13 cellular contexts compared by ENCODE assay signal in genomic region chr1:200372095-200372884, GRCh38. TPM values are rescaled to one million over a fixed set of nuclear protein-coding genes. Genes with fewer than 3 reads are reported as not detected.
DNase-seq lines count a peak whose midpoint lies in the region; ATAC-seq and TF ChIP-seq lines count a peak whose summit lies in the region.
"Had no signal": no experiment of that assay in that cellular context is flagged by ENCODE, and none has a peak within 500 bp of the region (broad histone marks: within the 10 kb centered on the region; RNA-seq: fewer than 3 reads in every experiment).

No MANE protein-coding gene starts in this region.

- no peak for ATAC-seq in GM19351 (IDR thresholded peaks at IDR 0.05; ENCODE audit: unreplicated experiment)
- ATAC-seq in activated CD8-positive, alpha-beta memory T cell treated with anti-CD3 and anti-CD28 coated beads, Interleukin-2, amount 10 ng/mL, durations not matched to agents 7 days and 5 days: no peak
- ATAC-seq: activated CD8-positive, alpha-beta T cell treated with anti-CD3 and anti-CD28 coated beads, Interleukin-2, amount 10 ng/mL, durations not matched to agents 7 days and 5 days; left ventricle myocardium superior had no signal

- no peaks in the 10 kb centered on the region for H3K9me3 Mint-ChIP-seq in activated CD8-positive, alpha-beta memory T cell treated with anti-CD3 and anti-CD28 coated beads, Interleukin-2, amount 10 ng/mL, durations not matched to agents 7 days and 5 days (ENCODE audit: low read depth)

- CTCF ChIA-PET in activated CD8-positive, alpha-beta memory T cell treated with anti-CD3 and anti-CD28 coated beads, Interleukin-2, amount 10 ng/mL, durations not matched to agents 7 days and 5 days (lab: Charles Lee): interaction anchor here (0.8 kb wide), 1 partner anchor 16 kb away, joined by 3 read pairs; no protein-coding TSS in a partner anchor

- H3K36me3 Mint-ChIP-seq in activated CD8-positive, alpha-beta memory T cell treated with anti-CD3 and anti-CD28 coated beads, Interleukin-2, amount 10 ng/mL, durations not matched to agents 7 days and 5 days: no peaks in the 10 kb centered on the region

- intact Hi-C loops in dorsolateral prefrontal cortex (cut with DNase I): loop anchor here in 1 of 2 donors (5.0 kb wide), 1 partner anchor 70 kb away; no protein-coding TSS in a partner anchor

- H3K27me3 ChIP-seq in NT2/D1 (ENCODE audit: insufficient read depth, insufficient read length) (no peaks in the 10 kb centered on the region), dorsolateral prefrontal cortex (no peaks in the 10 kb centered on the region)
- H3K27me3 ChIP-seq: colonic mucosa, upper lobe of left lung had no signal

- H3K27ac Mint-ChIP-seq in activated CD8-positive, alpha-beta memory T cell treated with anti-CD3 and anti-CD28 coated beads, Interleukin-2, amount 10 ng/mL, durations not matched to agents 7 days and 5 days: no peak overlapping the region
- H3K27ac Mint-ChIP-seq: activated CD8-positive, alpha-beta T cell treated with anti-CD3 and anti-CD28 coated beads, Interleukin-2, amount 10 ng/mL, durations not matched to agents 7 days and 5 days had no signal

- H3K4me1 Mint-ChIP-seq in activated CD8-positive, alpha-beta memory T cell treated with anti-CD3 and anti-CD28 coated beads, Interleukin-2, amount 10 ng/mL, durations not matched to agents 7 days and 5 days: peaks cover 6% of the 10 kb centered on the region

- TF ChIP-seq POLR2A in erythroblast (IDR thresholded peaks at IDR 0.05; ENCODE audit: low read length): no peak

- H3K4me1 ChIP-seq in NT2/D1 (ENCODE audit: insufficient read depth, insufficient read length): peaks cover 14% of the 10 kb centered on the region
- H3K4me1 ChIP-seq: colonic mucosa had no signal

- H3K9ac ChIP-seq in NT2/D1 (ENCODE audit: insufficient read length, low read depth): peak overlapping the region; percentile 14

- peak; percentile 88 for DNase-seq in DMS53 treated with DMSO at 0.1 percent for 48 hours (lab: John Stamatoyannopoulos, UW; ENCODE audit: unreplicated experiment)
- DNase-seq in NT2/D1 (ENCODE audit: low read depth, low spot score): no peak
- no peak for DNase-seq in dorsolateral prefrontal cortex
- DNase-seq in myocyte (ENCODE audit: low read depth): peak; percentile 34
- DNase-seq in activated CD4-positive, alpha-beta T cell treated with anti-CD3 and anti-CD28 coated beads, Interleukin-2, amount 50 U/mL, for 1 hour: no peak
- DNase-seq in erythroblast (lab: John Stamatoyannopoulos, UW): no peak
- DNase-seq in activated CD8-positive, alpha-beta memory T cell treated with anti-CD3 and anti-CD28 coated beads, Interleukin-2, amount 10 ng/mL, durations not matched to agents 7 days and 5 days: no peak
- DNase-seq: activated CD8-positive, alpha-beta T cell treated with anti-CD3 and anti-CD28 coated beads, Interleukin-2, amount 10 ng/mL, durations not matched to agents 7 days and 5 days; colonic mucosa; DMS79 treated with DMSO at 0.1 percent for 48 hours; left ventricle myocardium superior had no signal

- H3K9me3 ChIP-seq in NT2/D1 (ENCODE audit: insufficient read depth, low read length): no peaks in the 10 kb centered on the region
- H3K9me3 ChIP-seq: colonic mucosa, upper lobe of left lung had no signal

- H3K4me3 Mint-ChIP-seq in activated CD8-positive, alpha-beta memory T cell treated with anti-CD3 and anti-CD28 coated beads, Interleukin-2, amount 10 ng/mL, durations not matched to agents 7 days and 5 days: no peak overlapping the region
- H3K4me3 Mint-ChIP-seq: activated CD8-positive, alpha-beta T cell treated with anti-CD3 and anti-CD28 coated beads, Interleukin-2, amount 10 ng/mL, durations not matched to agents 7 days and 5 days had no signal

- TF ChIP-seq CTCF in dorsolateral prefrontal cortex (IDR thresholded peaks at IDR 0.05 in 54 of 56, conservative IDR thresholded peaks at IDR 0.05 in 2 of 56; ENCODE audit: low read depth in 1 of 56, partially characterized antibody in 56 of 56): no peak

- H3K4me3 ChIP-seq in NT2/D1 (ENCODE audit: insufficient read length, low read depth) (peak overlapping the region; percentile 49), dorsolateral prefrontal cortex (no peak overlapping the region)
- H3K4me3 ChIP-seq: colonic mucosa, upper lobe of left lung had no signal

- peak overlapping the region in 58 of 59 donors; percentile 31 to 100 (median 94) for H3K27ac ChIP-seq in dorsolateral prefrontal cortex
- H3K27ac ChIP-seq: colonic mucosa, upper lobe of left lung had no signal

- H3K27me3 Mint-ChIP-seq in activated CD8-positive, alpha-beta memory T cell treated with anti-CD3 and anti-CD28 coated beads, Interleukin-2, amount 10 ng/mL, durations not matched to agents 7 days and 5 days: no peaks in the 10 kb centered on the region

- H3K36me3 ChIP-seq in NT2/D1 (ENCODE audit: insufficient read depth, insufficient read length, low read length): peaks cover 19% of the 10 kb centered on the region
- H3K36me3 ChIP-seq: colonic mucosa, upper lobe of left lung had no signal

RNA-seq across cellular contexts. Expression of gene ZNF281, which starts 37.5 kb away (rescaled TPM):
- total RNA-seq in dorsolateral prefrontal cortex: 10 to 100 TPM; 12.6 to 38.3 (median 21.6) TPM
- total RNA-seq in myocyte: 14.1 and 15.7 TPM in 2 replicates
- 7.5 TPM for polyA plus RNA-seq in myocyte (2012)
- 10 to 100 TPM; 11.9 to 20.6 TPM for total RNA-seq in activated CD8-positive, alpha-beta memory T cell treated with anti-CD3 and anti-CD28 coated beads, Interleukin-2, amount 10 ng/mL, durations not matched to agents 7 days and 5 days

Comparison
In these comparisons a context has a peak if more than half of its experiments do, and no peak if none do; other contexts are left out.
1. DNase-seq: peak in DMS53 treated with DMSO at 0.1 percent for 48 hours (single experiment) and myocyte (single experiment); none in NT2/D1 (single experiment), dorsolateral prefrontal cortex (0 of 10), activated CD4-positive, alpha-beta T cell treated with anti-CD3 and anti-CD28 coated beads, Interleukin-2, amount 50 U/mL, for 1 hour (single experiment), erythroblast (0 of 2) and activated CD8-positive, alpha-beta memory T cell treated with anti-CD3 and anti-CD28 coated beads, Interleukin-2, amount 10 ng/mL, durations not matched to agents 7 days and 5 days (single experiment).